Comparison of ENCODE assay signal across 9 cellular contexts in genomic region chr18:8661754-8662573, GRCh38. TPM values are rescaled to one million over a fixed set of nuclear protein-coding genes. Genes with fewer than 3 reads are reported as not detected.
DNase-seq lines count a peak whose midpoint lies in the region; ATAC-seq, FAIRE-seq and TF ChIP-seq lines count a peak whose summit lies in the region.
"Had no signal": no experiment of that assay in that cellular context is flagged by ENCODE, and none has a peak within 500 bp of the region (broad histone marks: within the 10 kb centered on the region; RNA-seq: fewer than 3 reads in every experiment).

No MANE protein-coding gene starts in this region.

- H3K27me3 Mint-ChIP-seq in naive thymus-derived CD4-positive, alpha-beta T cell = peaks cover 0 to 12% (median 0%) of the 10 kb centered on the region in 5 donors

- peaks cover 0 to 3% (median 0%) of the 10 kb centered on the region in 11 donors for H3K9me3 Mint-ChIP-seq in naive thymus-derived CD4-positive, alpha-beta T cell

- H3K36me3 ChIP-seq in BE2C (no peaks in the 10 kb centered on the region), SK-N-SH (replicated peaks in 1 of 2; ENCODE audit: control insufficient read depth in 1 of 2, insufficient read depth in 2 of 2, low read length in 1 of 2) (no peaks in the 10 kb centered on the region)
- H3K36me3 ChIP-seq in naive thymus-derived CD4-positive, alpha-beta T cell (ENCODE audit: control insufficient read depth in 2 of 3, insufficient read depth in 3 of 3, low read length in 3 of 3) = no peaks in the 10 kb centered on the region

- H3K4me3 ChIP-seq in BE2C (ENCODE audit: low read depth, low read length) = no peak overlapping the region
- H3K4me3 ChIP-seq in SK-N-SH (ENCODE audit: low read depth in 2 of 2, low read length in 1 of 2) = no peak overlapping the region
- no peak overlapping the region for H3K4me3 ChIP-seq in naive thymus-derived CD4-positive, alpha-beta T cell (ENCODE audit: low read length)

- H3K79me2 ChIP-seq in SK-N-SH (ENCODE audit: insufficient read depth) = no peaks in the 10 kb centered on the region

- no peak overlapping the region for H3K27ac Mint-ChIP-seq in naive thymus-derived CD4-positive, alpha-beta T cell

- peak; percentile 91 for FAIRE-seq in islet of Langerhans (lab: Jason Lieb, UNC)

- POLR2A ChIA-PET in SK-N-SH (lab: Yijun Ruan, JAX) = no interaction called here
- POLR2A ChIA-PET in naive thymus-derived CD4-positive, alpha-beta T cell (lab: Charles Lee) = no interaction called here

- no peak for TF ChIP-seq EP300 in SK-N-SH (IDR thresholded peaks at IDR 0.05; ENCODE audit: borderline replicate concordance in 1 of 2, low read depth in 1 of 2, low read length in 1 of 2)

- 77% methylated on average over 18 of the region's 18 CpGs for WGBS in SK-N-SH (ENCODE audit: low lambda C conversion rate)

- CTCF ChIA-PET in SK-N-SH (lab: Yijun Ruan, JAX) = interaction anchor here (1.3 to 11.7 kb wide), 4 partner anchors 7 to 325 kb away, joined by 3 to 266 read pairs (median 7); no protein-coding TSS in a partner anchor
- CTCF ChIA-PET in naive thymus-derived CD4-positive, alpha-beta T cell (lab: Charles Lee) = interaction anchor here (1.0 kb wide), 1 partner anchor 10 kb away, joined by 3 read pairs; no protein-coding TSS in a partner anchor

- H3K4me3 Mint-ChIP-seq in naive thymus-derived CD4-positive, alpha-beta T cell = no peak overlapping the region

- no peak overlapping the region for H3K4me2 ChIP-seq in SK-N-SH

- H3K9me2 ChIP-seq in SK-N-SH = no peaks in the 10 kb centered on the region

- no peaks in the 10 kb centered on the region for H4K20me1 ChIP-seq in SK-N-SH (ENCODE audit: insufficient read depth)

- TF ChIP-seq RAD21 in SK-N-SH (IDR thresholded peaks at IDR 0.05; ENCODE audit: low read length) = no peak

- H3K36me3 Mint-ChIP-seq in naive thymus-derived CD4-positive, alpha-beta T cell = peaks cover 0 to 3% (median 0%) of the 10 kb centered on the region in 5 donors

- DNase-seq in BE2C (peak; percentile 18), NCI-H128 (lab: John Stamatoyannopoulos, UW; ENCODE audit: unreplicated experiment) (peak; percentile 86), SK-N-SH (peak; percentile 60), activated gamma-delta T cell (lab: John Stamatoyannopoulos, UW) (no peak)
- no peak for DNase-seq in naive thymus-derived CD4-positive, alpha-beta T cell
- DNase-seq in stimulated activated CD4-positive, alpha-beta T cell treated with anti-CD3 and anti-CD28 coated beads, Interleukin-4, amount 100 ng/mL, for 1 hour = no peak
- DNase-seq in activated CD4-positive, CD25-positive, alpha-beta regulatory T cell treated with anti-CD3 and anti-CD28 coated beads, Interleukin-2, amount 50 U/mL, for 72 hours = no peak

- H3K27me3 ChIP-seq in BE2C (no peaks in the 10 kb centered on the region), SK-N-SH (ENCODE audit: insufficient read depth) (no peaks in the 10 kb centered on the region)
- H3K27me3 ChIP-seq in naive thymus-derived CD4-positive, alpha-beta T cell (ENCODE audit: control insufficient read depth in 2 of 2, insufficient read depth in 2 of 2, low read length in 2 of 2) = no peaks in the 10 kb centered on the region

- H3K4me1 Mint-ChIP-seq in naive thymus-derived CD4-positive, alpha-beta T cell = peaks cover 0 to 4% (median 0%) of the 10 kb centered on the region in 7 donors

- peak overlapping the region; percentile 53; the same call in 1 of the 2 replicates for H2AFZ ChIP-seq in SK-N-SH (ENCODE audit: low read depth)

- H3K9ac ChIP-seq in SK-N-SH = no peak overlapping the region

- peaks cover 5% of the 10 kb centered on the region for H3F3A ChIP-seq in SK-N-SH (replicated peaks; ENCODE audit: insufficient read depth)

- H3K9me3 ChIP-seq in BE2C (no peaks in the 10 kb centered on the region), SK-N-SH (no peaks in the 10 kb centered on the region)
- no peaks in the 10 kb centered on the region for H3K9me3 ChIP-seq in naive thymus-derived CD4-positive, alpha-beta T cell (ENCODE audit: control insufficient read depth in 2 of 3, low read length in 3 of 3)

- ATAC-seq in naive thymus-derived CD4-positive, alpha-beta T cell = no peak

- no peaks in the 10 kb centered on the region for H3K4me1 ChIP-seq in BE2C
- H3K4me1 ChIP-seq in SK-N-SH (ENCODE audit: control insufficient read depth in 1 of 2, insufficient read depth in 2 of 2, low read depth in 1 of 2, low read length in 1 of 2) = peaks cover 15 to 19% of the 10 kb centered on the region in 2 experiments; a peak in 2 of 4 replicates
- no peaks in the 10 kb centered on the region for H3K4me1 ChIP-seq in naive thymus-derived CD4-positive, alpha-beta T cell (ENCODE audit: control insufficient read depth in 2 of 2, insufficient read depth in 2 of 2, low read length in 2 of 2)

- TF ChIP-seq CTCF in BE2C (IDR thresholded peaks at IDR 0.05; ENCODE audit: low read depth, low read length) (no peak), SK-N-SH (IDR thresholded peaks at IDR 0.05) (no peak)

- intact Hi-C loops in naive thymus-derived CD4-positive, alpha-beta T cell (cut with micrococcal nuclease) = no loop called here

- H3K27ac ChIP-seq in SK-N-SH (ENCODE audit: low read depth in 2 of 2, low read length in 1 of 2) = no peak overlapping the region
- no peak overlapping the region for H3K27ac ChIP-seq in naive thymus-derived CD4-positive, alpha-beta T cell (ENCODE audit: low read depth, low read length)
- H3K27ac ChIP-seq: epithelial cell of prostate had no signal

TF ChIP-seq in SK-N-SH, 30 proteins besides CTCF, POLR2A, EP300 and RAD21:
- no peak for TF ChIP-seq MXI1 (IDR thresholded peaks at IDR 0.05; ENCODE audit: low read depth, low read length)
- TF ChIP-seq YY1 (IDR thresholded peaks at IDR 0.05; ENCODE audit: low read depth) = no peak
- TF ChIP-seq IRF3 (IDR thresholded peaks at IDR 0.05; ENCODE audit: low read depth, low read length) = no peak
- TF ChIP-seq CHD2 (IDR thresholded peaks at IDR 0.05; ENCODE audit: low read length, partially characterized antibody) = no peak
- TF ChIP-seq JUND (IDR thresholded peaks at IDR 0.05) = no peak
- no peak for TF ChIP-seq NFIC (IDR thresholded peaks at IDR 0.05; ENCODE audit: borderline replicate concordance)
- no peak for TF ChIP-seq USF1 (IDR thresholded peaks at IDR 0.05; ENCODE audit: borderline replicate concordance, low read depth)
- TF ChIP-seq FOXM1 (IDR thresholded peaks at IDR 0.05; ENCODE audit: low read depth) = no peak
- TF ChIP-seq GABPA (IDR thresholded peaks at IDR 0.05; ENCODE audit: low read depth) = no peak
- TF ChIP-seq USF2 (IDR thresholded peaks at IDR 0.05; ENCODE audit: borderline replicate concordance, low read depth, low read length) = no peak
- TF ChIP-seq POLR2AphosphoS5 (IDR thresholded peaks at IDR 0.05; ENCODE audit: low read depth, low read length) = no peak
- TF ChIP-seq FOXJ3 (CRISPR knock-in tag; IDR thresholded peaks at IDR 0.05) = no peak
- no peak for TF ChIP-seq TCF12 (IDR thresholded peaks at IDR 0.05)
- no peak for TF ChIP-seq MAX (IDR thresholded peaks at IDR 0.05; ENCODE audit: low read depth)
- TF ChIP-seq RXRA (IDR thresholded peaks at IDR 0.05; ENCODE audit: borderline replicate concordance, low read depth) = no peak
- TF ChIP-seq RCOR1 (IDR thresholded peaks at IDR 0.05; ENCODE audit: low read length) = no peak
- no peak for TF ChIP-seq ELF1 (IDR thresholded peaks at IDR 0.05)

RNA-seq across cellular contexts. Expression of gene MTCL1, which starts 43.4 kb away (rescaled TPM):
- polyA plus RNA-seq in BE2C (2012; ENCODE audit: insufficient read depth, insufficient read length, low read depth) = 12.3 TPM
- 28.0 and 33.5 TPM in 2 replicates for polyA plus RNA-seq in SK-N-SH (2012; rRNA removed)
- polyA plus RNA-seq in SK-N-SH (2012; cell fraction: cytosol; rRNA removed) = 17.3 and 20.2 TPM in 2 replicates
- polyA plus RNA-seq in SK-N-SH (2012; cell fraction: nucleus; rRNA removed) = 139 and 156 TPM in 2 replicates
- under 1 TPM in 3 of 5 experiments, not detected in 2; 0.17 to 0.81 (median 0.61) TPM for total RNA-seq in naive thymus-derived CD4-positive, alpha-beta T cell
- not detected for polyA plus RNA-seq in naive thymus-derived CD4-positive, alpha-beta T cell

RNA-seq across cellular contexts. Expression of gene RAB12, which starts 52.7 kb away (rescaled TPM):
- 7.9 TPM for polyA plus RNA-seq in BE2C (2012; ENCODE audit: insufficient read depth, insufficient read length, low read depth)
- 10.9 and 11.0 TPM in 2 replicates for polyA plus RNA-seq in SK-N-SH (2012; rRNA removed)
- 17.5 and 23.5 TPM in 2 replicates for polyA plus RNA-seq in SK-N-SH (2012; cell fraction: cytosol; rRNA removed)
- 8.4 and 16.4 TPM in 2 replicates for polyA plus RNA-seq in SK-N-SH (2012; cell fraction: nucleus; rRNA removed)
- 10 to 100 TPM; 19.8 to 26.2 (median 23.0) TPM for total RNA-seq in naive thymus-derived CD4-positive, alpha-beta T cell
- under 1 TPM; 0.12 to 0.45 TPM for polyA plus RNA-seq in naive thymus-derived CD4-positive, alpha-beta T cell

Comparison
In these comparisons a context has a peak if more than half of its experiments do, and no peak if none do; other contexts are left out.
1. DNase-seq: peak in BE2C (single experiment), NCI-H128 (single experiment) and SK-N-SH (single experiment); none in activated gamma-delta T cell (single experiment), naive thymus-derived CD4-positive, alpha-beta T cell (0 of 9), stimulated activated CD4-positive, alpha-beta T cell treated with anti-CD3 and anti-CD28 coated beads, Interleukin-4, amount 100 ng/mL, for 1 hour (single experiment) and activated CD4-positive, CD25-positive, alpha-beta regulatory T cell treated with anti-CD3 and anti-CD28 coated beads, Interleukin-2, amount 50 U/mL, for 72 hours (single experiment).
2. RNA of gene MTCL1, which starts 43.4 kb away (polyA plus RNA-seq): 17.3 to 156 TPM in SK-N-SH; not detected in naive thymus-derived CD4-positive, alpha-beta T cell; every median in the first group is over 10 times any median in the second.